In genomic region chr3:54530091-54530490, GRCh38 we compare ENCODE assay signal across 31 cellular contexts.
"Had no signal": no experiment of that assay in that cellular context is flagged by ENCODE, and none has a peak within 500 bp of the region (broad histone marks: within the 10 kb centered on the region; RNA-seq: fewer than 3 reads in every experiment).

No MANE protein-coding gene starts in this region.

- H3K4me3 Mint-ChIP-seq: naive thymus-derived CD4-positive, alpha-beta T cell; natural killer cell; nephron; neural progenitor cell; stimulated activated effector memory CD8-positive, alpha-beta T cell treated with anti-CD3 and anti-CD28 coated beads, Interleukin-12 subunit alpha, Interleukin-12 subunit beta, amount 100 ng/mL, for 72 hours; stimulated activated naive B cell treated with anti-CD40 and anti-IgM and Interleukin-4, amounts not matched to agents 10 μg/mL and 1 μg/mL and 100 μg/mL, for 72 hours; stimulated activated naive CD8-positive, alpha-beta T cell treated with anti-CD3 and anti-CD28 coated beads, Interleukin-15, Interleukin-2, amounts not matched to agents 100 ng/mL and 50 ng/mL, for 24 hours; type B pancreatic cell had no signal

- H3K4me1 ChIP-seq: neural progenitor cell, parathyroid adenoma, right lobe of liver, suprapubic skin, testis, tibial artery, transverse colon, upper lobe of right lung, uterus had no signal

- H3K27me3 Mint-ChIP-seq: stimulated activated naive CD8-positive, alpha-beta T cell treated with anti-CD3 and anti-CD28 coated beads, Interleukin-15, Interleukin-2, amounts not matched to agents 100 ng/mL and 50 ng/mL, for 24 hours had no signal

- H3K27me3 ChIP-seq: neural progenitor cell, neutrophil, ovary, right lobe of liver, sigmoid colon, stomach, suprapubic skin, testis, tibial artery, transverse colon, upper lobe of right lung, uterus had no signal

- H3K36me3 Mint-ChIP-seq: natural killer cell; stimulated activated effector memory CD8-positive, alpha-beta T cell treated with anti-CD3 and anti-CD28 coated beads, Interleukin-12 subunit alpha, Interleukin-12 subunit beta, amount 100 ng/mL, for 72 hours; stimulated activated naive B cell treated with anti-CD40 and anti-IgM and Interleukin-4, amounts not matched to agents 10 μg/mL and 1 μg/mL and 100 μg/mL, for 72 hours; type B pancreatic cell had no signal

- H3K4me3 ChIP-seq: neural progenitor cell, ovary, psoas muscle, right lobe of liver, sigmoid colon, stomach, suprapubic skin, testis, tibial artery, transverse colon, upper lobe of right lung, uterus had no signal

- DNase-seq: naive thymus-derived CD4-positive, alpha-beta T cell; natural killer cell; nucleus accumbens; ovary; posterior cingulate gyrus; psoas muscle; right cardiac atrium; right lobe of liver; sigmoid colon; small intestine; stimulated activated CD4-positive, alpha-beta T cell treated with anti-CD3 and anti-CD28 coated beads, Interleukin-15, amount 100 ng/mL, for 24 hours; stimulated activated CD4-positive, alpha-beta T cell treated with anti-CD3 and anti-CD28 coated beads, Interleukin-2, amount 100 ng/mL, for 24 hours; stimulated activated CD4-positive, alpha-beta T cell treated with anti-CD3 and anti-CD28 coated beads, Interleukin-2, amount 100 ng/mL, for 48 hours; stimulated activated CD4-positive, alpha-beta T cell treated with anti-CD3 and anti-CD28 coated beads, Interleukin-4, amount 100 ng/mL, for 24 hours; stimulated activated naive B cell treated with anti-CD40 and anti-IgM and Interleukin-4, amounts not matched to agents 10 μg/mL and 1 μg/mL and 100 μg/mL, for 72 hours; stimulated activated naive CD4-positive, alpha-beta T cell treated with Interleukin-2 at 50 U/mL for 16 hours; stomach; testis; tibial artery; transverse colon; upper lobe of right lung; uterus had no signal

- H3K4me1 Mint-ChIP-seq: natural killer cell; stimulated activated effector memory CD8-positive, alpha-beta T cell treated with anti-CD3 and anti-CD28 coated beads, Interleukin-12 subunit alpha, Interleukin-12 subunit beta, amount 100 ng/mL, for 72 hours; stimulated activated naive B cell treated with anti-CD40 and anti-IgM and Interleukin-4, amounts not matched to agents 10 μg/mL and 1 μg/mL and 100 μg/mL, for 72 hours had no signal

- H3K27ac ChIP-seq: neural progenitor cell, neutrophil, ovary, parathyroid adenoma, psoas muscle, right lobe of liver, stomach, suprapubic skin, testis, tibial artery, transverse colon, upper lobe of right lung, uterus had no signal

- H3K27ac Mint-ChIP-seq: naive thymus-derived CD4-positive, alpha-beta T cell; natural killer cell; nephron; progenitor cell of endocrine pancreas; stimulated activated effector memory CD8-positive, alpha-beta T cell treated with anti-CD3 and anti-CD28 coated beads, Interleukin-12 subunit alpha, Interleukin-12 subunit beta, amount 100 ng/mL, for 72 hours; stimulated activated naive B cell treated with anti-CD40 and anti-IgM and Interleukin-4, amounts not matched to agents 10 μg/mL and 1 μg/mL and 100 μg/mL, for 72 hours; stimulated activated naive CD8-positive, alpha-beta T cell treated with anti-CD3 and anti-CD28 coated beads, Interleukin-15, Interleukin-2, amounts not matched to agents 100 ng/mL and 50 ng/mL, for 24 hours; type B pancreatic cell had no signal

- ATAC-seq: naive thymus-derived CD4-positive, alpha-beta T cell; natural killer cell; psoas muscle; right cardiac atrium; right lobe of liver; stimulated activated effector memory CD8-positive, alpha-beta T cell treated with anti-CD3 and anti-CD28 coated beads, Interleukin-12 subunit alpha, Interleukin-12 subunit beta, amount 100 ng/mL, for 72 hours; stimulated activated naive B cell treated with anti-CD40 and anti-IgM and Interleukin-4, amounts not matched to agents 10 μg/mL and 1 μg/mL and 100 μg/mL, for 72 hours; upper lobe of right lung had no signal

- FAIRE-seq: small intestine had no signal

- H3K36me3 ChIP-seq: neural progenitor cell, neutrophil, ovary, right lobe of liver, sigmoid colon, stomach, suprapubic skin, tibial artery, transverse colon, upper lobe of right lung, uterus had no signal

- H3K9me3 ChIP-seq: neutrophil, ovary, right lobe of liver, testis, uterus had no signal
